Comparison of ENCODE assay signal across 8 cellular contexts in the genomic region with DNA sequence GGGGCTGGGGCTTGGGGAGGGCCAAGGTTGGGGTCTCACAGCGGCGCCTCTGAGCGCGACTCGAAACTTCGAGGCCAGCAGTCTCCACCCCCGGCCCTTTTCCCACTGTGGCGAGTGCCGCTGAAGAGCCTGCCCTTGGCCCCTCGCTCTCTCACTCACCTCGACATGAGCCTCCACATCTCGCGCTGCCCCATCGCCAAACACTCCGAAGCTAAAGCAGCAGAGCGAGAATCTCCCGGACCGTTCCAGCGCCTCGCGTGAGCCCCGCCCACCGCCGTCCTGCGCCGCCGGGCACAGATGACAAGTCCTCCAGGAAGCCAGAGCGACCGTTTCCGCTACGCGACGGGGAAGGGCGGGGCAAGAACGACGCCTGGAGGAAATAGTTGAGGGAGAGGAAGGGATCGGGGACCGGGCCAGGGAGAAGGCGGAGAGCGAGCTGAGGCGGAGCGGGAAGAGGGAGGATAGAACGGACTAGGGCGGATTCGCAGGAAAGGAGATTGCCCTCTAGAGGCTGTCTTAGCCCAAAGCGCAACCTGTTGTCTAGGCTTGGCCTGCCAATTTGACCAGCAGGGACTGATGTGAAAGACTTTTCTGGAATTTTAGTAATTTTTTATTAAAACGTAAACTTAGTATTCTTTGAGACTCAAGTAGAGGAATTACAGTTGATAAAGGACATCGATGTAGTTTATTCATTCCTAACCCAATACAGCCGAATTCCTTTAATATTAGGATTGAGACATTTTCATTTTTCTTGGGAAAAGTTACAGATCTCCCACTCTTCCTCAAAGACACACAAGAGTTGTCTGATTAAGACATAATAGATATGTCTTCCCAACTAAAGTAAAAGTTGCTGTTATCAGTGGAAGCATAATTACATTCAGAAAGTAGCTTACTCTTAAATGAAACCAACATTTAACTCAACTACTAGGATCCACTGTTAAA.
DNase-seq lines count a peak whose midpoint lies in the region; ATAC-seq lines count a peak whose summit lies in the region.

A gene with protein sequence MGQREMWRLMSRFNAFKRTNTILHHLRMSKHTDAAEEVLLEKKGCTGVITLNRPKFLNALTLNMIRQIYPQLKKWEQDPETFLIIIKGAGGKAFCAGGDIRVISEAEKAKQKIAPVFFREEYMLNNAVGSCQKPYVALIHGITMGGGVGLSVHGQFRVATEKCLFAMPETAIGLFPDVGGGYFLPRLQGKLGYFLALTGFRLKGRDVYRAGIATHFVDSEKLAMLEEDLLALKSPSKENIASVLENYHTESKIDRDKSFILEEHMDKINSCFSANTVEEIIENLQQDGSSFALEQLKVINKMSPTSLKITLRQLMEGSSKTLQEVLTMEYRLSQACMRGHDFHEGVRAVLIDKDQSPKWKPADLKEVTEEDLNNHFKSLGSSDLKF (minus strand): TSS at position 270 of the 942 bp plus-strand sequence. CDS start 76 bp downstream, at position 194.

- ATAC-seq in GM18873 (IDR thresholded peaks at IDR 0.05; ENCODE audit: low FRiP score, unreplicated experiment) (peak; percentile 83), HG03159 (IDR thresholded peaks at IDR 0.05; ENCODE audit: unreplicated experiment) (peak; percentile 92)
- peak; percentile 89 for ATAC-seq in central memory CD8-positive, alpha-beta T cell (replicated peaks; ENCODE audit: extremely low read depth, poor library complexity, severe bottlenecking)

- H3K27me3 Mint-ChIP-seq in central memory CD8-positive, alpha-beta T cell: no peaks in the 10 kb centered on the region

- H3K27ac Mint-ChIP-seq in central memory CD8-positive, alpha-beta T cell (ENCODE audit: low read depth): peak within 1 kb of the TSS; percentile 94

- peak within 1 kb of the TSS; percentile 91 for H3K4me3 Mint-ChIP-seq in central memory CD8-positive, alpha-beta T cell

- peaks cover 40% of the 10 kb centered on the region for H3K4me1 Mint-ChIP-seq in central memory CD8-positive, alpha-beta T cell

- peak; percentile 96 for DNase-seq in AG08395 (ENCODE audit: low spot score)
- DNase-seq in NCI-H2227 treated with DMSO at 0.1 percent for 48 hours (lab: John Stamatoyannopoulos, UW): peak; percentile 100
- DNase-seq in activated CD4-positive, CD25-positive, alpha-beta regulatory T cell (lab: John Stamatoyannopoulos, UW): peak; percentile 57 to 77 (median 66)
- DNase-seq in central memory CD8-positive, alpha-beta T cell (ENCODE audit: low spot score in 2 of 2): peak; percentile 57 to 59
- peak; percentile 96 for DNase-seq in iris pigment epithelial cell (ENCODE audit: low read depth)
- peak; percentile 89 for DNase-seq in stimulated activated CD4-positive, alpha-beta T cell treated with anti-CD3 and anti-CD28 coated beads, Interleukin-12 subunit alpha, Interleukin-12 subunit beta, amount 100 ng/mL, for 4 hours

- H3K36me3 Mint-ChIP-seq in central memory CD8-positive, alpha-beta T cell (ENCODE audit: insufficient read depth): peaks cover 11% of the 10 kb centered on the region

- H3K9me3 Mint-ChIP-seq in central memory CD8-positive, alpha-beta T cell: no peaks in the 10 kb centered on the region

Comparison
In these comparisons a context has a peak if more than half of its experiments do, and no peak if none do; other contexts are left out.
1. Peak in every context shown above with its lines: DNase-seq and ATAC-seq.